Comparison of ENCODE assay signal across 9 cellular contexts in the genomic region with DNA sequence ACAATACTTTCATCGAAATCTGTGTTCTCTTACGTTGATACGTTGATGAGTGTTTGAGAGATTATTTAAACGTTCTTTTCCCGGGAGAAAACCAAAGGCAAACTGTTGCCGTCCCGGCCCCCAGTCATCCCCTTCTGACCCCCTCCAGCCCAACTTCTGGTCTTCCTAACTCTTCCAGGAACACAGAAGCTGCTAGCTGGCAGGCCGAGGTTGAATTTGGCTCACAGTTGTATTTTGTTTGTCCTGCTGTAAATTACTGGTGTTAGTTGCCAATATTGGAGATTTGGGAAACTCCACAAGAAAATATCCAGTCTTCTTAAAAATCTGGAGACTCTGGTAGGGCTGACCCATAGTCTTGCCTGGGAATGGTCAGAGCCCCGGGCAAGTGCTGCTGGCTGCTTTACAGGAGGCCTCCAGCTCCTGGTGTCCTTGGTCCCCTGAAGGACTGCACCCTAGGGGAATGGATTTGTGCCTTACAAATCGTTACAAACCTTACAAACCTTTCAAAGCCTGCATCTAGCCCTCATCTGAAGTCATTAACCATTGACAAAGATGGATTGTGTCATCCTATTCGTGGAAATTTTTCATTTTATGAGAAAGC.
DNase-seq lines count a peak whose midpoint lies in the region; ATAC-seq and TF ChIP-seq lines count a peak whose summit lies in the region.
"Had no signal": no experiment of that assay in that cellular context is flagged by ENCODE, and none has a peak within 500 bp of the region (broad histone marks: within the 10 kb centered on the region; RNA-seq: fewer than 3 reads in every experiment).

No MANE protein-coding gene starts in this region.

- peak; percentile 16 for ATAC-seq in GM19463 (IDR thresholded peaks at IDR 0.05; ENCODE audit: unreplicated experiment)
- ATAC-seq in gastrocnemius medialis: peak; percentile 16 to 53
- ATAC-seq in GM18517 (IDR thresholded peaks at IDR 0.05; ENCODE audit: unreplicated experiment): no peak

- H3K4me3 ChIP-seq in adipocyte (ENCODE audit: low read length): no peak overlapping the region
- H3K4me3 ChIP-seq in gastrocnemius medialis: no peak overlapping the region

- no peak for TF ChIP-seq POLR2A in gastrocnemius medialis (IDR thresholded peaks at IDR 0.05)

- H3K27me3 ChIP-seq in adipocyte (replicated peaks; ENCODE audit: control insufficient read depth, insufficient read depth, low read length) (no peaks in the 10 kb centered on the region), gastrocnemius medialis (no peaks in the 10 kb centered on the region)

- in situ Hi-C loops in gastrocnemius medialis (cut with MboI; ENCODE audit: low sequenced_read_pairs in 4 of 4): loop anchor here in 3 of 4 donors (5.0 to 25.0 kb wide), 4 partner anchors 125 to 1332 kb away; no protein-coding TSS in a partner anchor

- intact Hi-C loops in gastrocnemius medialis (cut with DNase I; ENCODE audit: low total_unique reads): loop anchor here (1.0 kb wide), 1 partner anchor 1089 kb away; no protein-coding TSS in a partner anchor

- TF ChIP-seq CTCF in gastrocnemius medialis (IDR thresholded peaks at IDR 0.05 in 4 of 5, conservative IDR thresholded peaks at IDR 0.05 in 1 of 5): no peak

- H3K9me3 ChIP-seq in adipocyte (ENCODE audit: control insufficient read depth, low read length) (no peaks in the 10 kb centered on the region), gastrocnemius medialis (no peaks in the 10 kb centered on the region)

- H3K36me3 ChIP-seq in adipocyte (ENCODE audit: control insufficient read depth, insufficient read depth, low read length, severe bottlenecking) (no peaks in the 10 kb centered on the region), gastrocnemius medialis (no peaks in the 10 kb centered on the region)

- H3K4me1 ChIP-seq in adipocyte (ENCODE audit: control insufficient read depth, insufficient read depth, low read length) (peaks cover 16% of the 10 kb centered on the region), gastrocnemius medialis (peaks cover 4 to 9% of the 10 kb centered on the region in 2 donors)

- no peak for DNase-seq in adipocyte (ENCODE audit: low read depth)
- peak; percentile 3 for DNase-seq in left kidney (ENCODE audit: low read depth, low spot score)
- DNase-seq in gastrocnemius medialis: peak in 1 of 2 donors; percentile 18
- no peak for DNase-seq in NCI-H2107 treated with DMSO at 0.1 percent for 48 hours (lab: John Stamatoyannopoulos, UW; ENCODE audit: unreplicated experiment)
- no peak for DNase-seq in foreskin melanocyte
- no peak for DNase-seq in NCI-H128 (lab: John Stamatoyannopoulos, UW; ENCODE audit: unreplicated experiment)
- DNase-seq: cerebellar nuclear complex had no signal

- peak overlapping the region; percentile 16 to 67 (median 46) for H3K27ac ChIP-seq in gastrocnemius medialis

- H3K9ac ChIP-seq in adipocyte (ENCODE audit: low read length): peak overlapping the region; percentile 35
